ENCODE assay signal across 8 cellular contexts in genomic region chr11:111541209-111542061, GRCh38. TPM values are rescaled to one million over a fixed set of nuclear protein-coding genes. Genes with fewer than 3 reads are reported as not detected.
DNase-seq lines count a peak whose midpoint lies in the region; ATAC-seq and TF ChIP-seq lines count a peak whose summit lies in the region.

No MANE protein-coding gene starts in this region.

- TF ChIP-seq POLR2A in NB4 (IDR thresholded peaks at IDR 0.05; ENCODE audit: extremely low read depth, insufficient read length): no peak

- peaks cover 88% of the 10 kb centered on the region for H3K27me3 Mint-ChIP-seq in stimulated activated memory B cell treated with anti-CD40 and anti-IgM and Interleukin-4, amounts not matched to agents 10 μg/mL and 1 μg/mL and 100 μg/mL, for 72 hours

- peaks cover 25% of the 10 kb centered on the region for H3K9me3 ChIP-seq in BLaER1
- H3K9me3 ChIP-seq in colonic mucosa: no peaks in the 10 kb centered on the region

- no peak for ATAC-seq in stimulated activated memory B cell treated with anti-CD40 and anti-IgM and Interleukin-4, amounts not matched to agents 10 μg/mL and 1 μg/mL and 100 μg/mL, for 72 hours
- ATAC-seq in HG02759 (IDR thresholded peaks at IDR 0.05; ENCODE audit: unreplicated experiment) (no peak), HG03039 (IDR thresholded peaks at IDR 0.05; ENCODE audit: unreplicated experiment) (no peak)

- peak overlapping the region; percentile 32 for H3K4me3 ChIP-seq in BLaER1
- no peak overlapping the region for H3K4me3 ChIP-seq in NB4 (ENCODE audit: low read depth, low read length)
- H3K4me3 ChIP-seq in colonic mucosa: peak overlapping the region; percentile 43

- H3K9ac ChIP-seq in BLaER1 (no peak overlapping the region), colonic mucosa (ENCODE audit: low read depth in 2 of 2, low read length in 2 of 2) (peak overlapping the region; percentile 23 to 47)

- H3K36me3 ChIP-seq in BLaER1 (no peaks in the 10 kb centered on the region), colonic mucosa (no peaks in the 10 kb centered on the region)

- TF ChIP-seq CTCF in NB4 (IDR thresholded peaks at IDR 0.05; ENCODE audit: low read depth, low read length): no peak
- TF ChIP-seq CTCF in colonic mucosa (IDR thresholded peaks at IDR 0.05): no peak

- DNase-seq in NB4 (ENCODE audit: low read depth) (peak; percentile 47), colonic mucosa (peak; percentile 20), DMS79 (lab: John Stamatoyannopoulos, UW) (no peak)

- no peak overlapping the region for H3K27ac Mint-ChIP-seq in stimulated activated memory B cell treated with anti-CD40 and anti-IgM and Interleukin-4, amounts not matched to agents 10 μg/mL and 1 μg/mL and 100 μg/mL, for 72 hours

- H3K36me3 Mint-ChIP-seq in stimulated activated memory B cell treated with anti-CD40 and anti-IgM and Interleukin-4, amounts not matched to agents 10 μg/mL and 1 μg/mL and 100 μg/mL, for 72 hours: no peaks in the 10 kb centered on the region

- no peaks in the 10 kb centered on the region for H3K9me3 Mint-ChIP-seq in stimulated activated memory B cell treated with anti-CD40 and anti-IgM and Interleukin-4, amounts not matched to agents 10 μg/mL and 1 μg/mL and 100 μg/mL, for 72 hours

- peak overlapping the region; percentile 47; the same call in 1 of the 2 replicates for H3K4me2 ChIP-seq in BLaER1

- H4K20me1 ChIP-seq in BLaER1: no peaks in the 10 kb centered on the region

- intact Hi-C loops in colonic mucosa (cut with DNase I): no loop called here

- peak overlapping the region; percentile 67 for H3K4me3 Mint-ChIP-seq in stimulated activated memory B cell treated with anti-CD40 and anti-IgM and Interleukin-4, amounts not matched to agents 10 μg/mL and 1 μg/mL and 100 μg/mL, for 72 hours

- H3K27me3 ChIP-seq in BLaER1 (peaks cover 48% of the 10 kb centered on the region), colonic mucosa (peaks cover 23% of the 10 kb centered on the region), layer of hippocampus (ENCODE audit: control insufficient read depth, insufficient read depth, low read length) (no peaks in the 10 kb centered on the region)

- peaks cover 23% of the 10 kb centered on the region for H3K4me1 ChIP-seq in BLaER1
- peaks cover 3% of the 10 kb centered on the region for H3K4me1 ChIP-seq in colonic mucosa

- no peak overlapping the region for H3K27ac ChIP-seq in BLaER1
- H3K27ac ChIP-seq in colonic mucosa: peak overlapping the region; percentile 41
- H3K27ac ChIP-seq in layer of hippocampus (ENCODE audit: low read depth, low read length): peak overlapping the region; percentile 59

- peaks cover 9% of the 10 kb centered on the region for H3K4me1 Mint-ChIP-seq in stimulated activated memory B cell treated with anti-CD40 and anti-IgM and Interleukin-4, amounts not matched to agents 10 μg/mL and 1 μg/mL and 100 μg/mL, for 72 hours

RNA-seq across cellular contexts. Expression of gene LAYN, which starts 0.9 kb away (rescaled TPM):
- 1 to 10 TPM in 1 of 2 donors, under 1 TPM in 1; 0.99 to 9.0 TPM for total RNA-seq in colonic mucosa

RNA-seq across cellular contexts. Expression of gene HOATZ, which starts 26.9 kb away (rescaled TPM):
- not detected for total RNA-seq in colonic mucosa

RNA-seq across cellular contexts. Expression of gene BTG4, which starts 29.2 kb away (rescaled TPM):
- total RNA-seq in colonic mucosa: not detected
